13 cellular contexts compared by ENCODE assay signal in genomic region chr17:41606930-41607329, GRCh38. TPM values are rescaled to one million over a fixed set of nuclear protein-coding genes. Genes with fewer than 3 reads are reported as not detected.
"Had no signal": no experiment of that assay in that cellular context is flagged by ENCODE, and none has a peak within 500 bp of the region (broad histone marks: within the 10 kb centered on the region; RNA-seq: fewer than 3 reads in every experiment).

No MANE protein-coding gene starts in this region.

RNA-seq across cellular contexts. Expression of gene KRT16, which starts 5.6 kb away (rescaled TPM):
- total RNA-seq: testis, upper lobe of left lung, upper lobe of right lung, urinary bladder, uterus had no signal

RNA-seq across cellular contexts. Expression of gene KRT17, which starts 17.4 kb away (rescaled TPM):
- total RNA-seq: subcutaneous adipose tissue had no signal

RNA-seq across cellular contexts. Expression of gene KRT14, which starts 20.2 kb away (rescaled TPM):
- total RNA-seq: upper lobe of left lung, upper lobe of right lung, urinary bladder had no signal

RNA-seq across cellular contexts. Expression of gene KRT9, which starts 35.1 kb away (rescaled TPM):
- total RNA-seq: stomach, subcutaneous adipose tissue, temporal lobe, thyroid gland, tibial nerve, transverse colon, upper lobe of left lung, upper lobe of right lung, ureter, urinary bladder, vagina had no signal
- polyA plus RNA-seq: stomach, urinary bladder had no signal
